In genomic region chr19:42114412-42114811, GRCh38 we compare ENCODE assay signal across 2 cellular contexts.
TF ChIP-seq lines count a peak whose summit lies in the region.

No MANE protein-coding gene starts in this region.

TF ChIP-seq in GM23338, 12 proteins besides CTCF, POLR2A, EP300 and RAD21 (continued from another document):
- TF ChIP-seq EZH2phosphoT487 (IDR thresholded peaks at IDR 0.05; ENCODE audit: unreplicated experiment) (no peak), ZNF114 (CRISPR knock-in tag; IDR thresholded peaks at IDR 0.05) (no peak)

TF ChIP-seq in H1, 55 proteins besides CTCF, POLR2A, EP300 and RAD21 (continued from another document):
- no peak for TF ChIP-seq SRF (IDR thresholded peaks at IDR 0.05; ENCODE audit: low read depth, low read length)
- TF ChIP-seq GABPA (IDR thresholded peaks at IDR 0.05; ENCODE audit: borderline replicate concordance, insufficient read depth, low read length), result no peak
- TF ChIP-seq SIRT6 (IDR thresholded peaks at IDR 0.05; ENCODE audit: low read length), result no peak
- TF ChIP-seq YY1 (IDR thresholded peaks at IDR 0.05; ENCODE audit: low read depth, low read length), result no peak
- no peak for TF ChIP-seq SP1 (IDR thresholded peaks at IDR 0.05; ENCODE audit: low read depth, low read length)
- TF ChIP-seq MAFK (IDR thresholded peaks at IDR 0.05; ENCODE audit: low read depth, low read length), result no peak
- TF ChIP-seq CBX5 (IDR thresholded peaks at IDR 0.05; ENCODE audit: low read depth, low read length), result no peak
TF ChIP-seq in H1: peak in this region for 0.
